Comparison of ENCODE assay signal across 12 cellular contexts in the genomic region with DNA sequence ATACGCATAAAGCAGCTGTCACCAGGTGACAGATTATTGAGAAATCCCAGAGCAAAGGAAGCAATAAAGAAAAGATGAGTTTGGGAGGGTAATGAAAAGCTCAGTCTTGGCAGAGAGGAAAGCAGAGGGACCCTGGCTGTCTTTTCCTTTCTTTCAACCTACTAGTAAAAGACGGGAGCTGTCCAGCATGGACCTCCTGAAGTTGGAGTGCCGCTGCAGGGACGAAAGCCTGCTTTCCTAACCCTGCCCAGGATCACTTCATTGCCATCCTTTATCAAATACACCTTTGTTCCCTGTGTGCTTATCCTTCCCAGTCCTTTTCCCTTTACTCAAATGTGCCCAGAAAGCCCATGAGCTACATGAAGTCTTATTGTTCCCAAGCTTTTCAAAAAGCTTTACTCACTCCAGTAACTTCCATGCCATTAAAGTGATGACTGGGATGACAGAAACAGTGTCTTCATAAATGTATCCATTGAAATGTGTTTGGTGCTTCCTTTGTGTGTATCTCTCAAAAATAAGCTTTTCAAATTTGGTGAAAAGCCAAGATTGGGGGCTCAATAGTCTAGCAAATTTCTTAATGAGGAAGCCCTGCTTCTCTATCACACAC. TPM values are rescaled to one million over a fixed set of nuclear protein-coding genes. Genes with fewer than 3 reads are reported as not detected.
DNase-seq lines count a peak whose midpoint lies in the region; ATAC-seq and TF ChIP-seq lines count a peak whose summit lies in the region.
"Had no signal": no experiment of that assay in that cellular context is flagged by ENCODE, and none has a peak within 500 bp of the region (broad histone marks: within the 10 kb centered on the region; RNA-seq: fewer than 3 reads in every experiment).

No MANE protein-coding gene starts in this region.

- peaks cover 4 to 18% (median 15%) of the 10 kb centered on the region in 9 donors for H3K4me1 ChIP-seq in heart right ventricle

- no peak overlapping the region for H3K27ac ChIP-seq in heart right ventricle
- H3K27ac ChIP-seq: heart left ventricle, sigmoid colon, thoracic aorta had no signal

- H3K27me3 ChIP-seq in heart right ventricle: peaks cover 0 to 35% (median 0%) of the 10 kb centered on the region in 7 donors
- H3K27me3 ChIP-seq: sigmoid colon had no signal

- no peaks in the 10 kb centered on the region for H3K9me3 ChIP-seq in heart right ventricle
- H3K9me3 ChIP-seq: heart left ventricle, sigmoid colon, thoracic aorta had no signal

- WGBS in heart right ventricle, 2 donors: 1 to 13% methylated on average over 4 of the region's 4 CpGs

- no peak for TF ChIP-seq CTCF in heart right ventricle (IDR thresholded peaks at IDR 0.05)

- no peaks in the 10 kb centered on the region for H3K36me3 ChIP-seq in heart right ventricle
- H3K36me3 ChIP-seq: heart left ventricle, sigmoid colon, thoracic aorta had no signal

- H3K4me3 ChIP-seq in heart right ventricle: no peak overlapping the region
- H3K4me3 ChIP-seq: heart left ventricle, sigmoid colon, thoracic aorta had no signal

- DNase-seq in heart right ventricle (peak; percentile 23 to 48), left cardiac atrium (no peak), RPMI7951 (ENCODE audit: low read depth) (peak; percentile 44), epidermal melanocyte (ENCODE audit: insufficient read length, low spot score) (peak; percentile 66)
- peak; percentile 56 for DNase-seq in stimulated activated CD8-positive, alpha-beta memory T cell treated with anti-CD3 and anti-CD28 coated beads, Interleukin-4, amount 100 ng/mL, for 48 hours
- no peak for DNase-seq in stimulated activated naive CD4-positive, alpha-beta T cell treated with Interleukin-2 at 50 U/mL for 16 hours (lab: John Stamatoyannopoulos, UW)
- DNase-seq: CD4-positive, CD25-positive, alpha-beta regulatory T cell; sigmoid colon had no signal

- intact Hi-C loops in heart right ventricle (cut with DNase I) (loop anchor here in 1 of 10 donors (10.0 kb wide), 1 partner anchor 1339 kb away; no protein-coding TSS in a partner anchor), left cardiac atrium (cut with DNase I) (no loop called here)

- no peak for ATAC-seq in heart right ventricle
- ATAC-seq in left cardiac atrium: no peak
- no peak for ATAC-seq in GM21526 (IDR thresholded peaks at IDR 0.05; ENCODE audit: low FRiP score, unreplicated experiment)
- no peak for ATAC-seq in HG03521 (IDR thresholded peaks at IDR 0.05; ENCODE audit: unreplicated experiment)
- ATAC-seq: heart left ventricle had no signal

RNA-seq across cellular contexts. Expression of gene SPR, which starts 3.7 kb away (rescaled TPM):
- total RNA-seq in heart right ventricle: 10 to 100 TPM; 31.4 to 55.4 (median 39.3) TPM
- polyA plus RNA-seq in heart right ventricle: 10 to 100 TPM; 24.0 to 44.2 TPM
- total RNA-seq in left cardiac atrium: 10 to 100 TPM; 29.2 to 47.7 TPM
- total RNA-seq in RPMI7951 (2014; rRNA removed; shearing (Covaris generic)): 26.6 and 30.7 TPM in 2 replicates
- total RNA-seq: CD4-positive, CD25-positive, alpha-beta regulatory T cell had no signal

RNA-seq across cellular contexts. Expression of gene EMX1, which starts 33.9 kb away (rescaled TPM):
- total RNA-seq in heart right ventricle: not detected
- under 1 TPM; 0.01 to 0.07 TPM for polyA plus RNA-seq in heart right ventricle
- not detected for total RNA-seq in left cardiac atrium
- total RNA-seq in RPMI7951 (2014; rRNA removed; shearing (Covaris generic)): not detected in 2 replicates
- total RNA-seq: CD4-positive, CD25-positive, alpha-beta regulatory T cell; heart left ventricle; sigmoid colon; thoracic aorta had no signal
- polyA plus RNA-seq: CD4-positive, CD25-positive, alpha-beta regulatory T cell; heart left ventricle had no signal

RNA-seq across cellular contexts. Expression of gene EXOC6B, which starts 57.6 kb away (rescaled TPM):
- total RNA-seq in heart right ventricle (100 to 1,000 TPM in 9 of 10 donors, 10 to 100 TPM in 1; 97.9 to 243 (median 158) TPM), left cardiac atrium (100 to 1,000 TPM in 1 of 2 donors, 10 to 100 TPM in 1; 93.7 to 113 TPM)
- 10 to 100 TPM; 16.3 to 20.2 TPM for polyA plus RNA-seq in heart right ventricle
- 9.7 and 9.9 TPM in 2 replicates for total RNA-seq in RPMI7951 (2014; rRNA removed; shearing (Covaris generic))

Comparison
In these comparisons a context has a peak if more than half of its experiments do, and no peak if none do; other contexts are left out.
1. DNase-seq: peak in heart right ventricle (2 of 2), RPMI7951 (single experiment), epidermal melanocyte (single experiment) and stimulated activated CD8-positive, alpha-beta memory T cell treated with anti-CD3 and anti-CD28 coated beads, Interleukin-4, amount 100 ng/mL, for 48 hours (single experiment); none in left cardiac atrium (single experiment) and stimulated activated naive CD4-positive, alpha-beta T cell treated with Interleukin-2 at 50 U/mL for 16 hours (single experiment).